Comparison of ENCODE assay signal across 8 cellular contexts in genomic region chr12:122265931-122266771, GRCh38. TPM values are rescaled to one million over a fixed set of nuclear protein-coding genes. Genes with fewer than 3 reads are reported as not detected.
DNase-seq lines count a peak whose midpoint lies in the region; ATAC-seq and TF ChIP-seq lines count a peak whose summit lies in the region.

Gene VPS33A (minus strand): TSS chr12:122266494. CDS start chr12:122266408, 86 bp downstream.

- H3K4me3 Mint-ChIP-seq in CD14-positive monocyte, result peak within 1 kb of the TSS; percentile 96 to 97

- H3K27me3 Mint-ChIP-seq in CD14-positive monocyte (ENCODE audit: low read depth in 3 of 3), result peaks cover 0 to 3% (median 0%) of the 10 kb centered on the region in 3 donors

- DNase-seq in CD14-positive monocyte (ENCODE audit: low spot score) (peak; percentile 92), NCI-H774 (lab: John Stamatoyannopoulos, UW) (peak; percentile 98), dermis blood vessel endothelial cell (peak; percentile 99), left lobe of liver (ENCODE audit: low spot score) (peak; percentile 98)
- DNase-seq in activated CD4-positive, alpha-beta T cell treated with anti-CD3 and anti-CD28 coated beads, Interleukin-2, amount 50 U/mL, for 4 hours, result peak; percentile 86 to 90
- DNase-seq in stimulated activated CD4-positive, alpha-beta T cell treated with anti-CD3 and anti-CD28 coated beads, Interleukin-2, amount 100 ng/mL, for 24 hours, result peak; percentile 95 to 97

- peaks cover 19% of the 10 kb centered on the region for H3K4me1 Mint-ChIP-seq in CD14-positive monocyte

- ATAC-seq in GM19397 (IDR thresholded peaks at IDR 0.05; ENCODE audit: unreplicated experiment) (peak; percentile 95), HG03565 (IDR thresholded peaks at IDR 0.05; ENCODE audit: unreplicated experiment) (peak; percentile 85), left lobe of liver (peak; percentile 94)

- H3K9me3 Mint-ChIP-seq in CD14-positive monocyte, result no peaks in the 10 kb centered on the region

- peaks cover 22 to 42% of the 10 kb centered on the region in 2 donors for H3K36me3 Mint-ChIP-seq in CD14-positive monocyte

- intact Hi-C loops in CD14-positive monocyte (cut with micrococcal nuclease), result loop anchor here in 1 of 2 donors (10.0 kb wide), 1 partner anchor 239 kb away; the partner anchor contains the start of gene ZCCHC8

- peak within 1 kb of the TSS; percentile 95 to 98 (median 97) for H3K27ac Mint-ChIP-seq in CD14-positive monocyte

- no peak for TF ChIP-seq CTCF in CD14-positive monocyte (IDR thresholded peaks at IDR 0.05)

RNA-seq across cellular contexts. Expression of gene VPS33A, which starts in this region (rescaled TPM):
- polyA plus RNA-seq in CD14-positive monocyte, result 10 to 100 TPM; 32.9 to 33.1 TPM
- total RNA-seq in dermis blood vessel endothelial cell (22.1 and 29.0 TPM in 2 replicates), left lobe of liver (8.4 TPM)

Comparison
In these comparisons a context has a peak if more than half of its experiments do, and no peak if none do; other contexts are left out.
1. Peak in every context shown above with its lines: DNase-seq and ATAC-seq.